19 cellular contexts compared by ENCODE assay signal in genomic region chr1:230807029-230807428, GRCh38. TPM values are rescaled to one million over a fixed set of nuclear protein-coding genes. Genes with fewer than 3 reads are reported as not detected.
DNase-seq lines count a peak whose midpoint lies in the region; ATAC-seq and TF ChIP-seq lines count a peak whose summit lies in the region.
"Had no signal": no experiment of that assay in that cellular context is flagged by ENCODE, and none has a peak within 500 bp of the region (broad histone marks: within the 10 kb centered on the region; RNA-seq: fewer than 3 reads in every experiment).

No MANE protein-coding gene starts in this region.

- H3K36me3 ChIP-seq in psoas muscle (ENCODE audit: insufficient read depth in 1 of 2, low read depth in 1 of 2) (no peaks in the 10 kb centered on the region), neuronal stem cell (replicated peaks in 1 of 2; ENCODE audit: control insufficient read depth in 2 of 2, insufficient read depth in 2 of 2, low read length in 2 of 2) (no peaks in the 10 kb centered on the region)

- H3K27ac ChIP-seq in caudate nucleus (ENCODE audit: low read depth, low read length) (peak overlapping the region; percentile 98), psoas muscle (peak overlapping the region; percentile 65), neuronal stem cell (replicated peaks; ENCODE audit: low read length) (no peak overlapping the region)

- no peak overlapping the region for H2BK5ac ChIP-seq in neuronal stem cell (ENCODE audit: low read length)

- no peak overlapping the region for H3K27ac Mint-ChIP-seq in activated CD8-positive, alpha-beta memory T cell treated with anti-CD3 and anti-CD28 coated beads, Interleukin-2, amount 10 ng/mL, durations not matched to agents 7 days and 5 days
- H3K27ac Mint-ChIP-seq: activated CD4-positive, alpha-beta memory T cell treated with anti-CD3 and anti-CD28 coated beads for 36 hours; activated T-helper 17 cell treated with anti-CD3 and anti-CD28 coated beads, Interleukin-2, amount 50 U/mL, for 72 hours; CD8-positive, alpha-beta memory T cell; H9 had no signal

- no peak overlapping the region for H4K8ac ChIP-seq in neuronal stem cell (ENCODE audit: low read depth, low read length)

- H3K79me1 ChIP-seq in neuronal stem cell (ENCODE audit: low read depth, low read length): no peaks in the 10 kb centered on the region

- H3K4me1 ChIP-seq in psoas muscle: no peaks in the 10 kb centered on the region
- no peaks in the 10 kb centered on the region for H3K4me1 ChIP-seq in neuronal stem cell (ENCODE audit: control insufficient read depth in 2 of 2, insufficient read depth in 1 of 2, low read depth in 1 of 2, low read length in 2 of 2)

- H3K9me3 Mint-ChIP-seq in activated CD8-positive, alpha-beta memory T cell treated with anti-CD3 and anti-CD28 coated beads, Interleukin-2, amount 10 ng/mL, durations not matched to agents 7 days and 5 days (ENCODE audit: low read depth): no peaks in the 10 kb centered on the region
- H3K9me3 Mint-ChIP-seq: activated T-helper 17 cell treated with anti-CD3 and anti-CD28 coated beads, Interleukin-2, amount 50 U/mL, for 72 hours; H9 had no signal

- H3K4me3 Mint-ChIP-seq in activated CD8-positive, alpha-beta memory T cell treated with anti-CD3 and anti-CD28 coated beads, Interleukin-2, amount 10 ng/mL, durations not matched to agents 7 days and 5 days: no peak overlapping the region
- H3K4me3 Mint-ChIP-seq: activated CD4-positive, alpha-beta memory T cell treated with anti-CD3 and anti-CD28 coated beads for 36 hours; activated T-helper 17 cell treated with anti-CD3 and anti-CD28 coated beads, Interleukin-2, amount 50 U/mL, for 72 hours; CD8-positive, alpha-beta memory T cell; H9 had no signal

- H2BK120ac ChIP-seq in neuronal stem cell (ENCODE audit: low read depth, low read length): no peak overlapping the region

- H2AFZ ChIP-seq in neuronal stem cell (ENCODE audit: low read length): no peak overlapping the region

- no peaks in the 10 kb centered on the region for H3K27me3 ChIP-seq in psoas muscle (ENCODE audit: insufficient read depth in 3 of 3, low read length in 2 of 3)
- no peaks in the 10 kb centered on the region for H3K27me3 ChIP-seq in neuronal stem cell (ENCODE audit: control insufficient read depth in 3 of 3, insufficient read depth in 3 of 3, low read depth in 1 of 3, low read length in 3 of 3)

- no peak overlapping the region for H2BK12ac ChIP-seq in neuronal stem cell (ENCODE audit: low read length)

- H3K36me3 Mint-ChIP-seq in activated CD8-positive, alpha-beta memory T cell treated with anti-CD3 and anti-CD28 coated beads, Interleukin-2, amount 10 ng/mL, durations not matched to agents 7 days and 5 days: no peaks in the 10 kb centered on the region
- H3K36me3 Mint-ChIP-seq: activated CD4-positive, alpha-beta memory T cell treated with anti-CD3 and anti-CD28 coated beads for 36 hours; CD8-positive, alpha-beta memory T cell had no signal

- H3K4me2 ChIP-seq in neuronal stem cell (ENCODE audit: insufficient read depth, low read length, poor library complexity, severe bottlenecking): no peak overlapping the region

- H3K4ac ChIP-seq in neuronal stem cell (ENCODE audit: low read length): no peak overlapping the region

- H3K18ac ChIP-seq in neuronal stem cell (ENCODE audit: low read length): no peak overlapping the region

- DNase-seq in C1 segment of cervical spinal cord (lab: John Stamatoyannopoulos, UW): peak in 12 of 14 donors; percentile 64 to 98 (median 90)
- peak; percentile 43 to 99 (median 94) for DNase-seq in caudate nucleus (lab: John Stamatoyannopoulos, UW)
- peak; percentile 87 for DNase-seq in left ventricle myocardium superior
- peak; percentile 67 to 89 for DNase-seq in psoas muscle
- DNase-seq in neuronal stem cell (ENCODE audit: low spot score): no peak
- no peak for DNase-seq in activated CD8-positive, alpha-beta memory T cell treated with anti-CD3 and anti-CD28 coated beads, Interleukin-2, amount 10 ng/mL, durations not matched to agents 7 days and 5 days
- no peak for DNase-seq in NCI-H345 (lab: John Stamatoyannopoulos, UW)
- no peak for DNase-seq in GM03348 (ENCODE audit: low spot score)
- DNase-seq: activated CD4-positive, alpha-beta memory T cell treated with anti-CD3 and anti-CD28 coated beads for 36 hours; CD8-positive, alpha-beta memory T cell; effector CD8-positive, alpha-beta T cell; H9; MV-4-11; NCI-H2171 treated with DMSO at 0.1 percent for 48 hours had no signal

- H3K9me3 ChIP-seq in psoas muscle (no peaks in the 10 kb centered on the region), neuronal stem cell (replicated peaks in 1 of 2; ENCODE audit: control insufficient read depth in 2 of 2, insufficient read depth in 1 of 2, low read depth in 1 of 2, low read length in 2 of 2) (no peaks in the 10 kb centered on the region)

- no peak overlapping the region for H3K23ac ChIP-seq in neuronal stem cell (ENCODE audit: low read depth, low read length, poor library complexity)

- H4K91ac ChIP-seq in neuronal stem cell (ENCODE audit: low read depth, low read length, poor library complexity): no peak overlapping the region

- ATAC-seq in left ventricle myocardium superior (peak; percentile 96), psoas muscle (peak; percentile 93 to 97 (median 96))
- ATAC-seq in activated CD8-positive, alpha-beta memory T cell treated with anti-CD3 and anti-CD28 coated beads, Interleukin-2, amount 10 ng/mL, durations not matched to agents 7 days and 5 days: no peak
- ATAC-seq: activated T-helper 17 cell treated with anti-CD3 and anti-CD28 coated beads, Interleukin-2, amount 50 U/mL, for 72 hours had no signal

- H3K4me3 ChIP-seq in psoas muscle (no peak overlapping the region), neuronal stem cell (ENCODE audit: low read length in 2 of 2) (no peak overlapping the region)

- CTCF ChIA-PET in activated CD8-positive, alpha-beta memory T cell treated with anti-CD3 and anti-CD28 coated beads, Interleukin-2, amount 10 ng/mL, durations not matched to agents 7 days and 5 days (lab: Charles Lee): no interaction called here

- no peak overlapping the region for H3K14ac ChIP-seq in neuronal stem cell (ENCODE audit: low read length)

- no peak overlapping the region for H3K9ac ChIP-seq in neuronal stem cell (ENCODE audit: low read depth, low read length, poor library complexity)

- H3K4me1 Mint-ChIP-seq in activated CD8-positive, alpha-beta memory T cell treated with anti-CD3 and anti-CD28 coated beads, Interleukin-2, amount 10 ng/mL, durations not matched to agents 7 days and 5 days: no peaks in the 10 kb centered on the region
- H3K4me1 Mint-ChIP-seq: activated T-helper 17 cell treated with anti-CD3 and anti-CD28 coated beads, Interleukin-2, amount 50 U/mL, for 72 hours; CD8-positive, alpha-beta memory T cell had no signal

- no peak overlapping the region for H2AK5ac ChIP-seq in neuronal stem cell (ENCODE audit: low read depth, low read length)

- no peak for TF ChIP-seq CTCF in psoas muscle (IDR thresholded peaks at IDR 0.05)

- intact Hi-C loops in left ventricle myocardium superior (cut with micrococcal nuclease): loop anchor here (10.0 kb wide), 1 partner anchor 58 kb away; the partner anchor contains the start of gene C1orf198
- intact Hi-C loops in psoas muscle (cut with DNase I): loop anchor here in 1 of 2 donors (5.0 kb wide), 1 partner anchor 60 kb away; the partner anchor contains the start of gene C1orf198

- WGBS in psoas muscle, 3 donors: 25 to 54% (median 35%) methylated on average over 5 of the region's 5 CpGs
- no CpG with 5 or more reads among the region's 5 CpGs for WGBS in neuronal stem cell (ENCODE audit: extremely low coverage in 2 of 2, insufficient read length in 2 of 2, insufficient replicate concordance in 1 of 2), 2 donors

- no peak overlapping the region for H2BK15ac ChIP-seq in neuronal stem cell (ENCODE audit: low read length)

- peaks cover 13% of the 10 kb centered on the region for H3K27me3 Mint-ChIP-seq in activated CD8-positive, alpha-beta memory T cell treated with anti-CD3 and anti-CD28 coated beads, Interleukin-2, amount 10 ng/mL, durations not matched to agents 7 days and 5 days

RNA-seq across cellular contexts. Expression of gene CAPN9, which starts 59.8 kb away (rescaled TPM):
- total RNA-seq in left ventricle myocardium superior: 0.32 TPM
- not detected for total RNA-seq in psoas muscle
- polyA plus RNA-seq in psoas muscle: under 1 TPM in 1 of 3 donors, not detected in 2; 0.03 TPM
- 0.15 TPM for polyA plus RNA-seq in neuronal stem cell (2013, experiment 1 of 2)
- polyA plus RNA-seq in neuronal stem cell (2013, experiment 2 of 2): 0.26 TPM
- not detected for total RNA-seq in activated CD8-positive, alpha-beta memory T cell treated with anti-CD3 and anti-CD28 coated beads, Interleukin-2, amount 10 ng/mL, durations not matched to agents 7 days and 5 days
- total RNA-seq: activated CD4-positive, alpha-beta memory T cell treated with anti-CD3 and anti-CD28 coated beads for 36 hours; activated T-helper 17 cell treated with anti-CD3 and anti-CD28 coated beads, Interleukin-2, amount 50 U/mL, for 72 hours; CD8-positive, alpha-beta memory T cell; Daoy; mononuclear cell; OCI-LY7; posterior vena cava had no signal
- polyA plus RNA-seq: CD8-positive, alpha-beta memory T cell had no signal

Comparison
In these comparisons a context has a peak if more than half of its experiments do, and no peak if none do; other contexts are left out.
1. DNase-seq: peak in C1 segment of cervical spinal cord (12 of 14), caudate nucleus (61 of 61), left ventricle myocardium superior (single experiment) and psoas muscle (2 of 2); none in neuronal stem cell (single experiment), activated CD8-positive, alpha-beta memory T cell treated with anti-CD3 and anti-CD28 coated beads, Interleukin-2, amount 10 ng/mL, durations not matched to agents 7 days and 5 days (single experiment), NCI-H345 (single experiment) and GM03348 (single experiment).